26 cellular contexts compared by ENCODE assay signal in the genomic region with DNA sequence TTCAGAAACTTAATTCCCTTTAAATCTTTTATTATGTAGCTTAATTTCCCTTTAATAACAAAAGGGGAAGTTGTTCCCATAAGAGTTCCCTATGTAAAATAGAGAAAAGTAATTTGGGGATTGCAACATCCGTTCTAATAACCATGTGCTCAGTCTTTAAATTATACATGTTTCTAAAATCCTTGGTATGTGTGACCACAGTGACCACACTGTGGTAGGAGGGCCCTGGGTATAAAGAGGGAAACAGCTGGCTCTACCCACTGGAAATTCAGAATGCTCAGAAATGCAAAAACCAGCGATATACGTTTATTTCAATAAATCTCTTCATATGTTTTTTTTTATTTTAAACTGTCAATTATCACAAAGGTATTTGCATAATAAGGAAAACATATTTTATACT.
"Had no signal": no experiment of that assay in that cellular context is flagged by ENCODE, and none has a peak within 500 bp of the region (broad histone marks: within the 10 kb centered on the region; RNA-seq: fewer than 3 reads in every experiment).

No MANE protein-coding gene starts in this region.

- H3K4me2 ChIP-seq: hepatocyte had no signal

- H3K4me1 ChIP-seq: colonic mucosa, esophagus muscularis mucosa, foreskin keratinocyte, gastroesophageal sphincter, heart left ventricle, psoas muscle, sigmoid colon, tibial nerve, upper lobe of left lung, uterus had no signal

- H3K27ac ChIP-seq: colonic mucosa, esophagus muscularis mucosa, foreskin keratinocyte, gastroesophageal sphincter, heart left ventricle, hepatocyte, ovary, psoas muscle, sigmoid colon, skin epidermis, thoracic aorta, tibial nerve, upper lobe of left lung, uterus had no signal

- ATAC-seq: foreskin keratinocyte; gastroesophageal sphincter; heart left ventricle; left lobe of liver; naive thymus-derived CD4-positive, alpha-beta T cell; psoas muscle; right cardiac atrium; stimulated activated naive B cell treated with anti-CD40 and anti-IgM and Interleukin-4, amounts not matched to agents 10 μg/mL and 1 μg/mL and 100 μg/mL, for 72 hours had no signal

- H3K4me3 ChIP-seq: colonic mucosa, esophagus muscularis mucosa, gastroesophageal sphincter, heart left ventricle, hepatocyte, lung, ovary, psoas muscle, sigmoid colon, skin epidermis, thoracic aorta, tibial nerve, upper lobe of left lung, uterus had no signal

- H3K27me3 ChIP-seq: colonic mucosa, foreskin keratinocyte, gastroesophageal sphincter, heart left ventricle, hepatocyte, ovary, sigmoid colon, tibial nerve, upper lobe of left lung had no signal

- DNase-seq: colonic mucosa; effector CD8-positive, alpha-beta T cell; endodermal cell; foreskin keratinocyte; heart left ventricle; kidney; naive thymus-derived CD4-positive, alpha-beta T cell; occipital lobe; ovary; posterior cingulate gyrus; psoas muscle; right cardiac atrium; sigmoid colon; stimulated activated CD4-positive, alpha-beta T cell treated with anti-CD3 and anti-CD28 coated beads, Interleukin-15, amount 100 ng/mL, for 24 hours; stimulated activated CD4-positive, alpha-beta T cell treated with anti-CD3 and anti-CD28 coated beads, Interleukin-2, amount 100 ng/mL, for 48 hours; stimulated activated naive B cell treated with anti-CD40 and anti-IgM and Interleukin-4, amounts not matched to agents 10 μg/mL and 1 μg/mL and 100 μg/mL, for 72 hours; upper lobe of left lung; uterus had no signal

- H3K9me3 ChIP-seq: colonic mucosa, esophagus muscularis mucosa, gastroesophageal sphincter, heart left ventricle, ovary, psoas muscle, sigmoid colon, thoracic aorta, tibial nerve, upper lobe of left lung, uterus had no signal

- H2AFZ ChIP-seq: hepatocyte had no signal

- H3K36me3 ChIP-seq: colonic mucosa, esophagus muscularis mucosa, gastroesophageal sphincter, heart left ventricle, ovary, sigmoid colon, thoracic aorta, tibial nerve, upper lobe of left lung, uterus had no signal

- H3K79me2 ChIP-seq: hepatocyte had no signal
